10 cellular contexts compared by ENCODE assay signal in genomic region chr7:77903597-77903996, GRCh38.
DNase-seq lines count a peak whose midpoint lies in the region; ATAC-seq and TF ChIP-seq lines count a peak whose summit lies in the region.
"Had no signal": no experiment of that assay in that cellular context is flagged by ENCODE, and none has a peak within 500 bp of the region (broad histone marks: within the 10 kb centered on the region; RNA-seq: fewer than 3 reads in every experiment).

No MANE protein-coding gene starts in this region.

- no peak for ATAC-seq in GM18519 (IDR thresholded peaks at IDR 0.05; ENCODE audit: low FRiP score, unreplicated experiment)

- no peak overlapping the region for H3K27ac Mint-ChIP-seq in type B pancreatic cell

- no peaks in the 10 kb centered on the region for H3K4me1 ChIP-seq in colonic mucosa

- intact Hi-C loops in colonic mucosa (cut with DNase I), result no loop called here

- H3K27ac ChIP-seq in brain microvascular endothelial cell (no peak overlapping the region), colonic mucosa (no peak overlapping the region)

- no peak overlapping the region for H3K9ac ChIP-seq in colonic mucosa (ENCODE audit: low read depth in 2 of 2, low read length in 2 of 2)

- no peaks in the 10 kb centered on the region for H3K27me3 Mint-ChIP-seq in type B pancreatic cell

- H3K27me3 ChIP-seq in brain microvascular endothelial cell (replicated peaks) (no peaks in the 10 kb centered on the region), colonic mucosa (no peaks in the 10 kb centered on the region)

- H3K4me1 Mint-ChIP-seq in type B pancreatic cell (ENCODE audit: unreplicated experiment), result no peaks in the 10 kb centered on the region

- H3K4me3 ChIP-seq in brain microvascular endothelial cell (ENCODE audit: low read depth, low read length), result no peak overlapping the region
- H3K4me3 ChIP-seq in colonic mucosa, result no peak overlapping the region

- in situ Hi-C loops in brain microvascular endothelial cell (cut with HindIII; ENCODE audit: low pct_ligation_motif_present, low sequenced_read_pairs), result no loop called here

- TF ChIP-seq CTCF in brain microvascular endothelial cell (IDR thresholded peaks at IDR 0.05; ENCODE audit: low read depth, low read length, missing control alignments) (peak; percentile 40), type B pancreatic cell (conservative IDR thresholded peaks at IDR 0.05) (peak; percentile 28), colonic mucosa (IDR thresholded peaks at IDR 0.05) (no peak)

- peak; percentile 15 for DNase-seq in stimulated activated CD4-positive, alpha-beta T cell treated with anti-CD3 and anti-CD28 coated beads, Interleukin-1b, Interleukin-23, amount 100 ng/mL, for 48 hours
- DNase-seq in stimulated activated CD4-positive, alpha-beta T cell treated with anti-CD3 and anti-CD28 coated beads, Interleukin-2, amount 100 ng/mL, for 48 hours, result no peak
- peak; percentile 19 for DNase-seq in HPDE6-E6E7 (ENCODE audit: extremely low spot score)
- peak; percentile 5 for DNase-seq in brain microvascular endothelial cell
- DNase-seq in type B pancreatic cell (ENCODE audit: extremely low spot score, unreplicated experiment), result no peak
- DNase-seq in DMS153 treated with DMSO at 0.1 percent for 48 hours (lab: John Stamatoyannopoulos, UW; ENCODE audit: unreplicated experiment), result no peak
- no peak for DNase-seq in colonic mucosa
- DNase-seq: NCI-H1105 treated with DMSO at 0.1 percent for 48 hours had no signal

- H3K36me3 Mint-ChIP-seq in type B pancreatic cell, result peaks cover 3% of the 10 kb centered on the region

- no peak overlapping the region for H3K4me3 Mint-ChIP-seq in type B pancreatic cell
- H3K4me3 Mint-ChIP-seq: activated T-cell treated with anti-CD3 and anti-CD28 coated beads, Interleukin-2, amount 50 U/mL, for 72 hours had no signal

- H3K36me3 ChIP-seq in brain microvascular endothelial cell (replicated peaks), result peaks cover 3% of the 10 kb centered on the region
- H3K36me3 ChIP-seq in colonic mucosa, result no peaks in the 10 kb centered on the region

- no peaks in the 10 kb centered on the region for H3K9me3 ChIP-seq in colonic mucosa

- H3K9me3 Mint-ChIP-seq in type B pancreatic cell, result no peaks in the 10 kb centered on the region
- H3K9me3 Mint-ChIP-seq: activated T-cell treated with anti-CD3 and anti-CD28 coated beads, Interleukin-2, amount 50 U/mL, for 72 hours had no signal

Comparison
In these comparisons a context has a peak if more than half of its experiments do, and no peak if none do; other contexts are left out.
1. DNase-seq: peak in stimulated activated CD4-positive, alpha-beta T cell treated with anti-CD3 and anti-CD28 coated beads, Interleukin-1b, Interleukin-23, amount 100 ng/mL, for 48 hours (single experiment), HPDE6-E6E7 (single experiment) and brain microvascular endothelial cell (single experiment); none in stimulated activated CD4-positive, alpha-beta T cell treated with anti-CD3 and anti-CD28 coated beads, Interleukin-2, amount 100 ng/mL, for 48 hours (0 of 2), type B pancreatic cell (single experiment), DMS153 treated with DMSO at 0.1 percent for 48 hours (single experiment) and colonic mucosa (single experiment).